Comparison of ENCODE assay signal across 10 cellular contexts in genomic region chr10:21317902-21318301, GRCh38.
A peak's percentile ranks its signal among the peaks of the same experiment; 100 is the strongest.
DNase-seq lines count a peak whose midpoint lies in the region; ATAC-seq lines count a peak whose summit lies in the region.
"Had no signal": no experiment of that assay in that cellular context is flagged by ENCODE, and none has a peak within 500 bp of the region (broad histone marks: within the 10 kb centered on the region; RNA-seq: fewer than 3 reads in every experiment).

No MANE protein-coding gene starts in this region.

- DNase-seq in HCEC 1CT, result peak; percentile 81
- DNase-seq in amniotic epithelial cell (ENCODE audit: low read depth), result peak; percentile 81
- peak; percentile 94 for DNase-seq in iris pigment epithelial cell (ENCODE audit: low read depth)
- DNase-seq in stromal cell of bone marrow (ENCODE audit: low read depth), result peak; percentile 68
- no peak for DNase-seq in DMS 273 (lab: John Stamatoyannopoulos, UW; ENCODE audit: unreplicated experiment)
- no peak for DNase-seq in ACHN
- DNase-seq: dorsolateral prefrontal cortex, KG1, small intestine had no signal

- in situ Hi-C loops in ACHN (cut with HindIII; ENCODE audit: low pct_ligation_motif_present, low pct_unique_long_range_greater_than_20kb, low sequenced_read_pairs), result no loop called here

- no peak for ATAC-seq in GM19455 (IDR thresholded peaks at IDR 0.05; ENCODE audit: unreplicated experiment)

Comparison
In these comparisons a context has a peak if more than half of its experiments do, and no peak if none do; other contexts are left out.
1. DNase-seq: peak in HCEC 1CT (single experiment), amniotic epithelial cell (single experiment), iris pigment epithelial cell (single experiment) and stromal cell of bone marrow (single experiment); none in DMS 273 (single experiment) and ACHN (single experiment).